In genomic region chr1:99766378-99766800, GRCh38 we compare ENCODE assay signal across 8 cellular contexts. TPM values are rescaled to one million over a fixed set of nuclear protein-coding genes. Genes with fewer than 3 reads are reported as not detected.
DNase-seq lines count a peak whose midpoint lies in the region; ATAC-seq and TF ChIP-seq lines count a peak whose summit lies in the region.

Gene FRRS1, minus strand, starts transcription at chr1:99766635. Its CDS starts 17,867 bp downstream, at chr1:99748768.

- no peaks in the 10 kb centered on the region for H3K9me3 Mint-ChIP-seq in naive thymus-derived CD8-positive, alpha-beta T cell

- DNase-seq in DMS79 (lab: John Stamatoyannopoulos, UW): peak; percentile 84
- peak; percentile 75 for DNase-seq in NCI-H526 treated with DMSO at 0.1 percent for 48 hours (lab: John Stamatoyannopoulos, UW)
- DNase-seq in activated CD8-positive, alpha-beta memory T cell treated with anti-CD3 and anti-CD28 coated beads, Interleukin-2, amount 50 U/mL, for 24 hours (ENCODE audit: extremely low read depth): peak; percentile 0
- peak; percentile 78 for DNase-seq in fibroblast of pulmonary artery (ENCODE audit: low read depth)
- DNase-seq in naive thymus-derived CD8-positive, alpha-beta T cell: peak in 9 of 10 donors; percentile 1 to 61 (median 22)
- no peak for DNase-seq in cortex of kidney (lab: John Stamatoyannopoulos, UW)

- ATAC-seq in GM19438 (IDR thresholded peaks at IDR 0.05; ENCODE audit: low read depth, unreplicated experiment) (peak; percentile 94), HG03460 (IDR thresholded peaks at IDR 0.05; ENCODE audit: unreplicated experiment) (peak; percentile 95)
- ATAC-seq in naive thymus-derived CD8-positive, alpha-beta T cell: peak; percentile 78 to 89

- peak within 1 kb of the TSS; percentile 64 for H3K4me3 ChIP-seq in fibroblast of pulmonary artery (replicated peaks; ENCODE audit: low read depth, low read length)

- H3K36me3 Mint-ChIP-seq in naive thymus-derived CD8-positive, alpha-beta T cell: no peaks in the 10 kb centered on the region

- peak within 1 kb of the TSS; percentile 90 to 99 (median 96) for H3K4me3 Mint-ChIP-seq in naive thymus-derived CD8-positive, alpha-beta T cell

- H3K27me3 Mint-ChIP-seq in naive thymus-derived CD8-positive, alpha-beta T cell: peaks cover 0 to 8% (median 4%) of the 10 kb centered on the region in 5 donors

- POLR2A ChIA-PET in naive thymus-derived CD8-positive, alpha-beta T cell (lab: Charles Lee): interaction anchor here (1.1 to 1.4 kb wide), 3 partner anchors 203 to 1129 kb away, joined by 3 to 6 read pairs (median 3); partner anchors contain the start of genes SLC30A7 and SLC35A3

- no peak for TF ChIP-seq CTCF in fibroblast of pulmonary artery (IDR thresholded peaks at IDR 0.05; ENCODE audit: low read length, missing control alignments)

- peaks cover 0 to 13% (median 6%) of the 10 kb centered on the region in 4 donors for H3K4me1 Mint-ChIP-seq in naive thymus-derived CD8-positive, alpha-beta T cell

- peak within 1 kb of the TSS; percentile 80 to 97 (median 94) for H3K27ac Mint-ChIP-seq in naive thymus-derived CD8-positive, alpha-beta T cell

RNA-seq across cellular contexts. Expression of gene FRRS1, which starts in this region (rescaled TPM):
- total RNA-seq in naive thymus-derived CD8-positive, alpha-beta T cell: under 1 TPM; 0.44 to 0.55 TPM
- under 1 TPM in 1 of 3 donors, not detected in 2; 0.05 TPM for polyA plus RNA-seq in naive thymus-derived CD8-positive, alpha-beta T cell

Comparison
In these comparisons a context has a peak if more than half of its experiments do, and no peak if none do; other contexts are left out.
1. Peak in DNase-seq and ATAC-seq in naive thymus-derived CD8-positive, alpha-beta T cell; RNA of the gene not detected or under 1 TPM.